In genomic region chr18:63368611-63369010, GRCh38 we compare ENCODE assay signal across 1 cellular context.
TF ChIP-seq lines count a peak whose summit lies in the region.

No MANE protein-coding gene starts in this region.

TF ChIP-seq in GM23338, 12 proteins besides CTCF, POLR2A, EP300 and RAD21 (continued from another document):
- TF ChIP-seq ETS1 (IDR thresholded peaks at IDR 0.05) (no peak), CREB1 (CRISPR knock-in tag; IDR thresholded peaks at IDR 0.05; ENCODE audit: low read depth) (no peak), EZH2phosphoT487 (IDR thresholded peaks at IDR 0.05; ENCODE audit: unreplicated experiment) (no peak), ZNF331 (CRISPR knock-in tag; IDR thresholded peaks at IDR 0.05; ENCODE audit: low read depth) (no peak), STAT1 (IDR thresholded peaks at IDR 0.05; ENCODE audit: unreplicated experiment) (no peak), ZNF462 (CRISPR knock-in tag; IDR thresholded peaks at IDR 0.05) (no peak), ZNF114 (CRISPR knock-in tag; IDR thresholded peaks at IDR 0.05) (no peak), POLR2AphosphoS5 (IDR thresholded peaks at IDR 0.05; ENCODE audit: low read depth) (no peak), NANOG (IDR thresholded peaks at IDR 0.05; ENCODE audit: borderline replicate concordance) (no peak)
